Comparison of ENCODE assay signal across 8 cellular contexts in the genomic region with DNA sequence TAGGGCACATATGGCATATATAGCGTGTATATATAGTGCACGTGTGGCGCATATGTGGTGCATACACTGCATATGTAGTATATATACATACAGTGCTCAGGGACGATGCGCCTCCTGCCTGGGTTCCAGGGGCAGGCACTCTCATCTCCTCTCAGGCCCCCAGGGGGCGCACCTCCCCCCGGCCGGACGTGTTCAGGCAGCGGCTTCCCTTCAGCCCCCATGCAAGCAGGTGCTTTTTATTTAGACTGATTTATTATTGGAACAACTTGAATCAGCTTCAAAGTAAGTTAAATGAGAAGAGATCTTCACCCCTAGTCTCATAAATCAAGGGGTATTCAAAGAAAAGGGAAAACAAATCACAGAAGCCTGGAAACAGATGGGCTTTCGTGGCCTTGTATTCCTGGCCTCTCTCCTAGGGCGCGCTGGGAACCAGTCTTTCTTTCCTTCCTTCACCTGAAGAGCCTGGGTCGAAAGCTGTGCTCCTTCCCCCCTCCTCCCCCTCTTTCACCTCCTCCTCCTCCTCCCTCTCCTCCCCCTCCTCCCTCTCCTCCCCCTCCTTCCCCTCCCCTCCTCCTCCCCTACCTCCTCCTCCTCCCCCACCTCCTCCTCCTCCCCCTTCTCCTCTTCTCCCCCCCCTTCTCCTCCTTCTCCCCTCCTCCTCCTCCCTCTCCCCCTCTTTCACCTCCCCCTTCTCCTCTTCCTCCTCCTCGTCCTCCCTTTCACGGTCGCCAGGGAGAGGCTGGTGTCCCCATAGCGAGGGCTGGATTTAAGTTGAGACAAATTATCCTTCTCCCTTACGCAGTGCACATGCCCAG.
DNase-seq lines count a peak whose midpoint lies in the region; FAIRE-seq and TF ChIP-seq lines count a peak whose summit lies in the region.

No MANE protein-coding gene starts in this region.

- H3K27me3 Mint-ChIP-seq in nephron progenitor cell (ENCODE audit: low read depth, poor library complexity), result peaks cover 3% of the 10 kb centered on the region

- no peaks in the 10 kb centered on the region for H3K36me3 Mint-ChIP-seq in nephron progenitor cell (ENCODE audit: low read depth)

- peak overlapping the region; percentile 84 for H3K27ac Mint-ChIP-seq in nephron progenitor cell

- DNase-seq in A172 (ENCODE audit: low spot score) (peak; percentile 8), GM18507 (ENCODE audit: extremely low spot score, insufficient read length, low read depth) (peak; percentile 60), NCI-H460 (ENCODE audit: extremely low read depth, low read depth) (peak; percentile 13), dorsolateral prefrontal cortex (peak in 5 of 10 donors; percentile 42 to 61 (median 47)), nephron progenitor cell (peak; percentile 86), tibial artery (peak in 1 of 2 donors; percentile 28), NCI-H2029 (lab: John Stamatoyannopoulos, UW) (no peak)
- DNase-seq in activated CD4-positive, alpha-beta T cell treated with anti-CD3 and anti-CD28 coated beads for 4 hours, result peak; percentile 62 to 66

- FAIRE-seq in GM18507 (lab: Jason Lieb, UNC), result peak; percentile 75

- H3K36me3 ChIP-seq in tibial artery, result no peaks in the 10 kb centered on the region

- H3K9me3 ChIP-seq in tibial artery, result no peaks in the 10 kb centered on the region

- H3K9me3 Mint-ChIP-seq in nephron progenitor cell, result no peaks in the 10 kb centered on the region

- peak overlapping the region; percentile 39 for H3K4me3 Mint-ChIP-seq in nephron progenitor cell

- H3K27me3 ChIP-seq in dorsolateral prefrontal cortex (no peaks in the 10 kb centered on the region), tibial artery (peaks cover 0 to 83% of the 10 kb centered on the region in 2 donors)

- peaks cover 82% of the 10 kb centered on the region for H3K4me1 Mint-ChIP-seq in nephron progenitor cell

- intact Hi-C loops in dorsolateral prefrontal cortex (cut with DNase I) (loop anchor here in 1 of 2 donors (5.0 kb wide), 1 partner anchor 305 kb away; no protein-coding TSS in a partner anchor), tibial artery (cut with DNase I; ENCODE audit: low total_unique reads) (no loop called here)

- no peaks in the 10 kb centered on the region for H3K4me1 ChIP-seq in tibial artery

- H3K27ac ChIP-seq in dorsolateral prefrontal cortex (no peak overlapping the region), tibial artery (no peak overlapping the region)

- H3K4me3 ChIP-seq in dorsolateral prefrontal cortex, result no peak overlapping the region
- no peak overlapping the region for H3K4me3 ChIP-seq in tibial artery

- TF ChIP-seq CTCF in dorsolateral prefrontal cortex (IDR thresholded peaks at IDR 0.05 in 54 of 56, conservative IDR thresholded peaks at IDR 0.05 in 2 of 56; ENCODE audit: low read depth in 1 of 56, partially characterized antibody in 56 of 56), result peak; percentile 41 to 81 (median 68)
- TF ChIP-seq CTCF in nephron progenitor cell (IDR thresholded peaks at IDR 0.05), result peak; percentile 91
- peak; percentile 43 to 45 for TF ChIP-seq CTCF in tibial artery (IDR thresholded peaks at IDR 0.05)
